Comparison of ENCODE assay signal across 10 cellular contexts in genomic region chr6:31053187-31053586, GRCh38. TPM values are rescaled to one million over a fixed set of nuclear protein-coding genes. Genes with fewer than 3 reads are reported as not detected.
"Had no signal": no experiment of that assay in that cellular context is flagged by ENCODE, and none has a peak within 500 bp of the region (broad histone marks: within the 10 kb centered on the region; RNA-seq: fewer than 3 reads in every experiment).

No MANE protein-coding gene starts in this region.

RNA-seq across cellular contexts. Expression of gene MUC22, which starts 42.9 kb away (rescaled TPM):
- total RNA-seq: activated CD4-positive, alpha-beta memory T cell treated with anti-CD3 and anti-CD28 coated beads, Interleukin-2, amount 10 ng/mL, durations not matched to agents 7 days and 5 days; activated CD8-positive, alpha-beta memory T cell treated with anti-CD3 and anti-CD28 coated beads, Interleukin-2, amount 10 ng/mL, durations not matched to agents 7 days and 5 days; activated naive CD8-positive, alpha-beta T cell treated with anti-CD3 and anti-CD28 coated beads for 36 hours; aorta; cardiac muscle cell; chondrocyte; PC-3; Peyer's patch; SJSA1 had no signal
- polyA plus RNA-seq: aorta, cardiac muscle cell had no signal

RNA-seq across cellular contexts. Expression of gene C6orf15, which starts 59.2 kb away (rescaled TPM):
- total RNA-seq: activated CD4-positive, alpha-beta memory T cell treated with anti-CD3 and anti-CD28 coated beads, Interleukin-2, amount 10 ng/mL, durations not matched to agents 7 days and 5 days; activated CD8-positive, alpha-beta memory T cell treated with anti-CD3 and anti-CD28 coated beads, Interleukin-2, amount 10 ng/mL, durations not matched to agents 7 days and 5 days; activated naive CD8-positive, alpha-beta T cell treated with anti-CD3 and anti-CD28 coated beads for 36 hours; aorta; cardiac muscle cell; PC-3; Peyer's patch; SJSA1 had no signal
- polyA plus RNA-seq: aorta, cardiac muscle cell, SK-N-SH had no signal
